In the genomic region with DNA sequence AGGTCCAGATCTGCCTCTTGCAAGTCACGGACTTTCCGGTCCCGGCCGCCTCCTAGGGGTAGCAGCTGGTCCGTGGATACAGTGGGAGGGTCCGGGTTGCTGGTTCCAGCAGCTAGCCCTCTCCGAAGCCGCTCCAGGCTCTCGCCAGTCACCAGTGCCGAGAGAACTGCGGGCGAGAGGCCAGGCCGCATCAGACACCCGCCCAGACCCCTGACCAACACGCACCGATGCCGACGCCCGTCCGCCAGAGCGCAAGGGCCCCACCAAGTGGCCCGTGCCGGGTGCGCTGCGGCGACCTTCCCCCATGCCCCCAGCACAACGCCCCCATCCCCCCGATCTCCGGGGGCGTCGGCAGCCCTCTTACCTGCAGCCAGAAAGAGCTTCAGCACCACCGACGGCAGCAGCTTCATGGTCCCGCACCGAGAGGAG, we compare ENCODE assay signal across 8 cellular contexts. TPM values are rescaled to one million over a fixed set of nuclear protein-coding genes. Genes with fewer than 3 reads are reported as not detected.
A peak's percentile ranks its signal among the peaks of the same experiment; 100 is the strongest.
DNase-seq lines count a peak whose midpoint lies in the region; ATAC-seq lines count a peak whose summit lies in the region.

No MANE protein-coding gene starts in this region.

- H2AFZ ChIP-seq in neuronal stem cell (ENCODE audit: low read length): peak overlapping the region; percentile 99

- intact Hi-C loops in CD4-positive, alpha-beta memory T cell (cut with micrococcal nuclease): loop anchor here (5.0 kb wide), 1 partner anchor 44 kb away; a partner anchor contains a TSS
- intact Hi-C loops in head of caudate nucleus (cut with DNase I): loop anchor here (2.0 to 10.0 kb wide), 3 partner anchors 44 to 171 kb away; a partner anchor contains a TSS

- H3K27me3 ChIP-seq in CD4-positive, alpha-beta memory T cell (ENCODE audit: insufficient read depth, low read length): no peaks in the 10 kb centered on the region
- peaks cover 0 to 40% (median 0%) of the 10 kb centered on the region in 3 experiments for H3K27me3 ChIP-seq in neuronal stem cell (ENCODE audit: control insufficient read depth in 3 of 3, insufficient read depth in 3 of 3, low read depth in 1 of 3, low read length in 3 of 3)

- H3K9me3 ChIP-seq in CD4-positive, alpha-beta memory T cell (ENCODE audit: control insufficient read depth in 1 of 2, low read length in 2 of 2): no peaks in the 10 kb centered on the region
- H3K9me3 ChIP-seq in neuronal stem cell (replicated peaks in 1 of 2; ENCODE audit: control insufficient read depth in 2 of 2, insufficient read depth in 1 of 2, low read depth in 1 of 2, low read length in 2 of 2): no peaks in the 10 kb centered on the region

- no peak overlapping the region for H2BK12ac ChIP-seq in neuronal stem cell (ENCODE audit: low read length)

- H3K36me3 Mint-ChIP-seq in CD4-positive, alpha-beta memory T cell: no peaks in the 10 kb centered on the region
- H3K36me3 Mint-ChIP-seq in activated T-helper 17 cell treated with anti-CD3 and anti-CD28 coated beads, Interleukin-2, amount 50 U/mL, for 72 hours (ENCODE audit: low read depth): peaks cover 41% of the 10 kb centered on the region

- no CpG with 5 or more reads among the region's 35 CpGs for WGBS in neuronal stem cell (ENCODE audit: extremely low coverage in 2 of 2, insufficient read length in 2 of 2, insufficient replicate concordance in 1 of 2), 2 donors

- H3K4me3 ChIP-seq in CD4-positive, alpha-beta memory T cell (ENCODE audit: low read length in 2 of 2): peak overlapping the region in 1 of 2 donors; percentile 28
- peak overlapping the region; percentile 69 to 89 for H3K4me3 ChIP-seq in neuronal stem cell (ENCODE audit: low read length in 2 of 2)

- peaks cover under 1 to 2% of the 10 kb centered on the region in 2 donors for H3K27me3 Mint-ChIP-seq in CD4-positive, alpha-beta memory T cell
- H3K27me3 Mint-ChIP-seq in activated T-helper 17 cell treated with anti-CD3 and anti-CD28 coated beads, Interleukin-2, amount 50 U/mL, for 72 hours: no peaks in the 10 kb centered on the region

- no peak for DNase-seq in CD4-positive, alpha-beta memory T cell
- DNase-seq in HuH-7.5 (ENCODE audit: low spot score) (peak; percentile 57), head of caudate nucleus (peak; percentile 39 to 87 (median 72)), neuronal stem cell (ENCODE audit: low spot score) (no peak), NCI-H1694 (lab: John Stamatoyannopoulos, UW) (no peak)

- CTCF ChIA-PET in CD4-positive, alpha-beta memory T cell (lab: Charles Lee; ENCODE audit: partially characterized antibody): interaction anchor here (0.6 to 16.4 kb wide), 17 partner anchors 9 to 374 kb away, joined by 3 to 518 read pairs (median 4); a partner anchor contains a TSS

- no peak overlapping the region for H4K91ac ChIP-seq in neuronal stem cell (ENCODE audit: low read depth, low read length, poor library complexity)

- H3K14ac ChIP-seq in neuronal stem cell (ENCODE audit: low read length): peak overlapping the region; percentile 87

- peak overlapping the region; percentile 27 for H3K27ac ChIP-seq in CD4-positive, alpha-beta memory T cell (ENCODE audit: low read depth, low read length)
- peak overlapping the region; percentile 29 for H3K27ac ChIP-seq in neuronal stem cell (replicated peaks; ENCODE audit: low read length)

- H3K23ac ChIP-seq in neuronal stem cell (ENCODE audit: low read depth, low read length, poor library complexity): peak overlapping the region; percentile 59

- H3K4me1 Mint-ChIP-seq in CD4-positive, alpha-beta memory T cell: peaks cover 26 to 57% (median 36%) of the 10 kb centered on the region in 4 donors
- peaks cover 28% of the 10 kb centered on the region for H3K4me1 Mint-ChIP-seq in activated T-helper 17 cell treated with anti-CD3 and anti-CD28 coated beads, Interleukin-2, amount 50 U/mL, for 72 hours

- no peak overlapping the region for H2BK120ac ChIP-seq in neuronal stem cell (ENCODE audit: low read depth, low read length)

- H3K4ac ChIP-seq in neuronal stem cell (ENCODE audit: low read length): no peak overlapping the region

- peaks cover 0 to 2% (median 0%) of the 10 kb centered on the region in 8 donors for H3K9me3 Mint-ChIP-seq in CD4-positive, alpha-beta memory T cell
- H3K9me3 Mint-ChIP-seq in activated T-helper 17 cell treated with anti-CD3 and anti-CD28 coated beads, Interleukin-2, amount 50 U/mL, for 72 hours: no peaks in the 10 kb centered on the region

- peak overlapping the region; percentile 36 for H2AK5ac ChIP-seq in neuronal stem cell (ENCODE audit: low read depth, low read length)

- H3K18ac ChIP-seq in neuronal stem cell (ENCODE audit: low read length): peak overlapping the region; percentile 86

- H3K27ac Mint-ChIP-seq in CD4-positive, alpha-beta memory T cell: peak overlapping the region in 2 of 7 donors; percentile 30 to 43
- H3K27ac Mint-ChIP-seq in activated T-helper 17 cell treated with anti-CD3 and anti-CD28 coated beads, Interleukin-2, amount 50 U/mL, for 72 hours: peak overlapping the region; percentile 10

- H3K36me3 ChIP-seq in CD4-positive, alpha-beta memory T cell (ENCODE audit: insufficient read depth, low read length): no peaks in the 10 kb centered on the region
- H3K36me3 ChIP-seq in neuronal stem cell (replicated peaks in 1 of 2; ENCODE audit: control insufficient read depth in 2 of 2, insufficient read depth in 2 of 2, low read length in 2 of 2): peaks cover 0 to 2% of the 10 kb centered on the region in 2 donors

- H3K4me2 ChIP-seq in neuronal stem cell (ENCODE audit: insufficient read depth, low read length, poor library complexity, severe bottlenecking): peak overlapping the region; percentile 93

- ATAC-seq in GM19397 (IDR thresholded peaks at IDR 0.05; ENCODE audit: unreplicated experiment) (peak; percentile 15), HG03565 (IDR thresholded peaks at IDR 0.05; ENCODE audit: unreplicated experiment) (no peak)
- peak; percentile 4 for ATAC-seq in activated T-helper 17 cell treated with anti-CD3 and anti-CD28 coated beads, Interleukin-2, amount 50 U/mL, for 72 hours (replicated peaks)

- H3K4me3 Mint-ChIP-seq in CD4-positive, alpha-beta memory T cell: peak overlapping the region; percentile 72 to 91 (median 84)
- peak overlapping the region; percentile 81 for H3K4me3 Mint-ChIP-seq in activated T-helper 17 cell treated with anti-CD3 and anti-CD28 coated beads, Interleukin-2, amount 50 U/mL, for 72 hours

- no peak overlapping the region for H2BK5ac ChIP-seq in neuronal stem cell (ENCODE audit: low read length)

- no peak overlapping the region for H4K8ac ChIP-seq in neuronal stem cell (ENCODE audit: low read depth, low read length)

- peak overlapping the region; percentile 18 for H2BK15ac ChIP-seq in neuronal stem cell (ENCODE audit: low read length)

- H3K9ac ChIP-seq in neuronal stem cell (ENCODE audit: low read depth, low read length, poor library complexity): peak overlapping the region; percentile 90

- peaks cover 44% of the 10 kb centered on the region for H3K4me1 ChIP-seq in CD4-positive, alpha-beta memory T cell (ENCODE audit: insufficient read depth, low read length)
- peaks cover 0 to 8% of the 10 kb centered on the region in 2 donors for H3K4me1 ChIP-seq in neuronal stem cell (ENCODE audit: control insufficient read depth in 2 of 2, insufficient read depth in 1 of 2, low read depth in 1 of 2, low read length in 2 of 2)

- H3K79me1 ChIP-seq in neuronal stem cell (ENCODE audit: low read depth, low read length): no peaks in the 10 kb centered on the region

- POLR2A ChIA-PET in CD4-positive, alpha-beta memory T cell (lab: Charles Lee; ENCODE audit: partially characterized antibody): interaction anchor here (0.9 to 1.8 kb wide), 5 partner anchors 17 to 94 kb away, joined by 3 to 11 read pairs (median 3); a partner anchor contains a TSS

RNA-seq across cellular contexts. Expression of a gene that starts 0.5 kb away (rescaled TPM):
- total RNA-seq in CD4-positive, alpha-beta memory T cell: under 1 TPM; 0.52 to 0.86 TPM
- 1 to 10 TPM; 1.2 to 2.4 TPM for polyA plus RNA-seq in CD4-positive, alpha-beta memory T cell
- 10 to 100 TPM; 12.6 to 22.9 TPM for total RNA-seq in activated T-helper 17 cell treated with anti-CD3 and anti-CD28 coated beads, Interleukin-2, amount 50 U/mL, for 72 hours
- polyA plus RNA-seq in neuronal stem cell (2013, experiment 1 of 2): 6.6 TPM
- polyA plus RNA-seq in neuronal stem cell (2013, experiment 2 of 2): 6.7 TPM

RNA-seq across cellular contexts. Expression of a gene that starts 14.1 kb away (rescaled TPM):
- not detected for total RNA-seq in CD4-positive, alpha-beta memory T cell
- polyA plus RNA-seq in CD4-positive, alpha-beta memory T cell: not detected
- under 1 TPM; 0.26 TPM for total RNA-seq in activated T-helper 17 cell treated with anti-CD3 and anti-CD28 coated beads, Interleukin-2, amount 50 U/mL, for 72 hours
- polyA plus RNA-seq in neuronal stem cell (2013, experiment 1 of 2): 0.04 TPM
- polyA plus RNA-seq in neuronal stem cell (2013, experiment 2 of 2): 0.01 TPM

RNA-seq across cellular contexts. Expression of a gene that starts 43.0 kb away (rescaled TPM):
- total RNA-seq in CD4-positive, alpha-beta memory T cell: 10 to 100 TPM; 24.8 to 26.2 TPM
- polyA plus RNA-seq in CD4-positive, alpha-beta memory T cell: 100 to 1,000 TPM; 116 to 223 TPM
- total RNA-seq in activated T-helper 17 cell treated with anti-CD3 and anti-CD28 coated beads, Interleukin-2, amount 50 U/mL, for 72 hours: 10 to 100 TPM; 40.1 to 64.1 TPM
- 315 TPM for polyA plus RNA-seq in neuronal stem cell (2013, experiment 1 of 2)
- polyA plus RNA-seq in neuronal stem cell (2013, experiment 2 of 2): 299 TPM

RNA-seq across cellular contexts. Expression of a gene that starts 55.7 kb away (rescaled TPM):
- 100 to 1,000 TPM; 228 to 252 TPM for total RNA-seq in CD4-positive, alpha-beta memory T cell
- 100 to 1,000 TPM in 1 of 2 donors, 10 to 100 TPM in 1; 58.6 to 100 TPM for polyA plus RNA-seq in CD4-positive, alpha-beta memory T cell
- total RNA-seq in activated T-helper 17 cell treated with anti-CD3 and anti-CD28 coated beads, Interleukin-2, amount 50 U/mL, for 72 hours: 100 to 1,000 TPM in 1 of 2 donors, 10 to 100 TPM in 1; 94.5 to 119 TPM
- polyA plus RNA-seq in neuronal stem cell (2013, experiment 1 of 2): 63.3 TPM
- 63.6 TPM for polyA plus RNA-seq in neuronal stem cell (2013, experiment 2 of 2)

Comparison
In these comparisons a context has a peak if more than half of its experiments do, and no peak if none do; other contexts are left out.
1. DNase-seq: peak in HuH-7.5 (single experiment) and head of caudate nucleus (42 of 42); none in CD4-positive, alpha-beta memory T cell (0 of 5), neuronal stem cell (single experiment) and NCI-H1694 (single experiment).
2. RNA of a gene that starts 0.5 kb away (total RNA-seq): 12.6 to 22.9 TPM in activated T-helper 17 cell treated with anti-CD3 and anti-CD28 coated beads, Interleukin-2, amount 50 U/mL, for 72 hours; 0.52 to 0.86 TPM in CD4-positive, alpha-beta memory T cell; every median in the first group is over 4 times any median in the second.